In the genomic region with DNA sequence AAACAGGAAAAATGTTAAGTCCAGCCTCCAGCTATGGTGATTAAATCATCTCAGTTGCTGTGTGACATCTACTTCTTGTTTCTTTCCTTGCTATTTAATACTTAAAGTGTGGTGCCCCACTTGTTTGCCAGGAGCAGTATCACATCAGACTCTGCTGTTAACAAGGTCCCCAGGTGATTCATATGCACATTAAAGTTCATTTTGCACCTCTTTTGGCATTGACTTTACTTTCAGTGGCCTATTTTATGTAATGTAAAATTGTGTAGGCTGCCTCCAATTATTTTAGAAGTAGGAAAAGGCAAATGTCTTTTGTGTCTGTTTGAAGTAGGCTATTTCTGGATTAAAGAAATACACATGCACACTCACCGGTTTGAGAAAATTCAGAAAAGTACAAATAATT, we compare ENCODE assay signal across 24 cellular contexts.
"Had no signal": no experiment of that assay in that cellular context is flagged by ENCODE, and none has a peak within 500 bp of the region (broad histone marks: within the 10 kb centered on the region; RNA-seq: fewer than 3 reads in every experiment).

No MANE protein-coding gene starts in this region.

- H3K4me3 Mint-ChIP-seq: nephron; stimulated activated naive B cell treated with anti-CD40 and anti-IgM and Interleukin-4, amounts not matched to agents 10 μg/mL and 1 μg/mL and 100 μg/mL, for 72 hours had no signal

- H3K4me3 ChIP-seq: coronary artery, esophagus muscularis mucosa, gastroesophageal sphincter, lung, pancreas, right lobe of liver, spleen, suprapubic skin, tibial artery, upper lobe of left lung, uterus had no signal

- DNase-seq: effector memory CD4-positive, alpha-beta T cell; glutamatergic neuron; kidney; left cardiac atrium; left ventricle myocardium superior; mesenchymal stem cell; midbrain; occipital lobe; pancreas; right lobe of liver; spleen; stimulated activated CD4-positive, alpha-beta T cell treated with anti-CD3 and anti-CD28 coated beads, Interleukin-2, amount 100 ng/mL, for 24 hours; stimulated activated CD4-positive, alpha-beta T cell treated with anti-CD3 and anti-CD28 coated beads, Interleukin-4, amount 100 ng/mL, for 4 hours; stimulated activated naive B cell treated with anti-CD40 and anti-IgM and Interleukin-4, amounts not matched to agents 10 μg/mL and 1 μg/mL and 100 μg/mL, for 72 hours; tibial artery; upper lobe of left lung; uterus had no signal

- H3K4me1 Mint-ChIP-seq: nephron had no signal

- ATAC-seq: gastroesophageal sphincter; left cardiac atrium; left ventricle myocardium superior; pancreas; right lobe of liver; stimulated activated naive B cell treated with anti-CD40 and anti-IgM and Interleukin-4, amounts not matched to agents 10 μg/mL and 1 μg/mL and 100 μg/mL, for 72 hours had no signal

- H3K27ac Mint-ChIP-seq: nephron; progenitor cell of endocrine pancreas; stimulated activated naive B cell treated with anti-CD40 and anti-IgM and Interleukin-4, amounts not matched to agents 10 μg/mL and 1 μg/mL and 100 μg/mL, for 72 hours had no signal

- H3K27me3 Mint-ChIP-seq: progenitor cell of endocrine pancreas had no signal
